Comparison of ENCODE assay signal across 12 cellular contexts in the genomic region with DNA sequence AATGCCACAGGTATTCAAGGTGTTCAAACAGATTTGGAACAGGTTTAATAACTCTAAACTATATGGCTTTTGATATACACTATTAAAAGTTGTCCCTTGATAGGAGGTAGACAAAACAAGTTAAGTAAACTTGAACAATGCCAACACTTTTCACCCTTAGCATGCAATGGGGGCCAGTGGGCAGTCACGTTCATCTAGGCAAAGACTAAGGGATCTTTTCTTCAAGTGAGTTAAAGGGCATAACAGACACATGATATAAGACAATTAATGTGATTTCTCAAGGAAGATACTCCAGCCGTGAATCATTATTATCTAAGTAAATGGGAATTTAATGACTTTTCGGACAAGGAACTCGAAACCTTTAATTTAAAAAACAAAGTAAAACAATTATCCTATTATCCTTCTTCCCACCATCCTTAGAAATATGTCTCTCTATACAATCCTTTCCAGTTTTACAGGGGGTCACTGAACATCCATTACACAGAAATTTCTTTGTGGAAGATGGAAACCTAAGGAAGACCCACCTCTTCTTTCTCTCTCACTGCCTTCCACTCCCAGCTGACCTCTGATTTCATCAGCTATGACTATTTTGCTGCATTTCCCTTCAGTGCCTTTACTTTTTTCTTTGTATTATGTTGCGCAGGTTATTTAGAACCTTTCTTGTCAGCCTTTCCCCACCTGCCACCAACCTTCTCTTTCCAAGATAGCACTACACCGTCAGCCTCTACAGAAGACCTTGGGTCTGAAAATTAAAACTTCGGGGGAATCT. TPM values are rescaled to one million over a fixed set of nuclear protein-coding genes. Genes with fewer than 3 reads are reported as not detected.
DNase-seq lines count a peak whose midpoint lies in the region; ATAC-seq and TF ChIP-seq lines count a peak whose summit lies in the region.
"Had no signal": no experiment of that assay in that cellular context is flagged by ENCODE, and none has a peak within 500 bp of the region (broad histone marks: within the 10 kb centered on the region; RNA-seq: fewer than 3 reads in every experiment).

No MANE protein-coding gene starts in this region.

- H3K9me3 ChIP-seq in lower lobe of right lung (no peaks in the 10 kb centered on the region), psoas muscle (no peaks in the 10 kb centered on the region)

- DNase-seq in activated naive CD8-positive, alpha-beta T cell treated with anti-CD3 and anti-CD28 coated beads, Interleukin-2, amount 50 U/mL, for 24 hours: no peak
- DNase-seq in activated naive CD8-positive, alpha-beta T cell treated with anti-CD3 and anti-CD28 coated beads for 36 hours: no peak
- no peak for DNase-seq in choroid plexus epithelial cell (ENCODE audit: low read depth)
- DNase-seq in lower lobe of right lung: no peak
- DNase-seq in CD1c-positive myeloid dendritic cell (ENCODE audit: extremely low spot score): no peak
- no peak for DNase-seq in psoas muscle
- no peak for DNase-seq in DMS 273 (lab: John Stamatoyannopoulos, UW; ENCODE audit: unreplicated experiment)
- no peak for DNase-seq in NCI-H774 (lab: John Stamatoyannopoulos, UW)
- DNase-seq: activated CD4-positive, CD25-positive, alpha-beta regulatory T cell treated with anti-CD3 and anti-CD28 coated beads, Interleukin-2, amount 50 U/mL, for 72 hours; hippocampal formation; NCI-H2107 had no signal

- H3K4me3 ChIP-seq in choroid plexus epithelial cell (ENCODE audit: low read depth, low read length): peak overlapping the region; percentile 12
- peak overlapping the region; percentile 66 for H3K4me3 ChIP-seq in lower lobe of right lung
- H3K4me3 ChIP-seq in psoas muscle: no peak overlapping the region
- H3K4me3 ChIP-seq: GM12878 had no signal

- H3K36me3 Mint-ChIP-seq in activated naive CD8-positive, alpha-beta T cell treated with anti-CD3 and anti-CD28 coated beads, Interleukin-2, amount 50 U/mL, for 24 hours (ENCODE audit: low read depth): no peaks in the 10 kb centered on the region
- no peaks in the 10 kb centered on the region for H3K36me3 Mint-ChIP-seq in activated naive CD8-positive, alpha-beta T cell treated with anti-CD3 and anti-CD28 coated beads for 36 hours

- H3K4me1 ChIP-seq in lower lobe of right lung (peaks cover 22% of the 10 kb centered on the region), psoas muscle (no peaks in the 10 kb centered on the region)

- H3K27ac ChIP-seq in lower lobe of right lung (no peak overlapping the region), psoas muscle (no peak overlapping the region)

- H3K27ac Mint-ChIP-seq in activated naive CD8-positive, alpha-beta T cell treated with anti-CD3 and anti-CD28 coated beads, Interleukin-2, amount 50 U/mL, for 24 hours: no peak overlapping the region
- H3K27ac Mint-ChIP-seq in activated naive CD8-positive, alpha-beta T cell treated with anti-CD3 and anti-CD28 coated beads for 36 hours: no peak overlapping the region

- peaks cover 39% of the 10 kb centered on the region for H3K27me3 Mint-ChIP-seq in activated naive CD8-positive, alpha-beta T cell treated with anti-CD3 and anti-CD28 coated beads, Interleukin-2, amount 50 U/mL, for 24 hours
- H3K27me3 Mint-ChIP-seq in activated naive CD8-positive, alpha-beta T cell treated with anti-CD3 and anti-CD28 coated beads for 36 hours: peaks cover 41% of the 10 kb centered on the region

- TF ChIP-seq CTCF in choroid plexus epithelial cell (conservative IDR thresholded peaks at IDR 0.05; ENCODE audit: low read depth, low read length): no peak
- no peak for TF ChIP-seq CTCF in lower lobe of right lung (IDR thresholded peaks at IDR 0.05)
- TF ChIP-seq CTCF in psoas muscle (IDR thresholded peaks at IDR 0.05): no peak

- H3K36me3 ChIP-seq in lower lobe of right lung (no peaks in the 10 kb centered on the region), psoas muscle (ENCODE audit: insufficient read depth in 1 of 2, low read depth in 1 of 2) (no peaks in the 10 kb centered on the region)

- intact Hi-C loops in lower lobe of right lung (cut with DNase I) (loop anchor here (10.0 kb wide), 1 partner anchor 356 kb away; no protein-coding TSS in a partner anchor), psoas muscle (cut with DNase I) (loop anchor here (5.0 kb wide), 4 partner anchors 93 to 358 kb away; no protein-coding TSS in a partner anchor)

- H3K4me3 Mint-ChIP-seq in activated naive CD8-positive, alpha-beta T cell treated with anti-CD3 and anti-CD28 coated beads, Interleukin-2, amount 50 U/mL, for 24 hours: peak overlapping the region; percentile 5
- no peak overlapping the region for H3K4me3 Mint-ChIP-seq in activated naive CD8-positive, alpha-beta T cell treated with anti-CD3 and anti-CD28 coated beads for 36 hours

- H3K4me1 Mint-ChIP-seq in activated naive CD8-positive, alpha-beta T cell treated with anti-CD3 and anti-CD28 coated beads, Interleukin-2, amount 50 U/mL, for 24 hours: peaks cover 35% of the 10 kb centered on the region
- peaks cover 26% of the 10 kb centered on the region for H3K4me1 Mint-ChIP-seq in activated naive CD8-positive, alpha-beta T cell treated with anti-CD3 and anti-CD28 coated beads for 36 hours

- 91% methylated on average over 7 of the region's 7 CpGs for WGBS in psoas muscle, 3 donors

- no peaks in the 10 kb centered on the region for H3K9me3 Mint-ChIP-seq in activated naive CD8-positive, alpha-beta T cell treated with anti-CD3 and anti-CD28 coated beads, Interleukin-2, amount 50 U/mL, for 24 hours
- H3K9me3 Mint-ChIP-seq in activated naive CD8-positive, alpha-beta T cell treated with anti-CD3 and anti-CD28 coated beads for 36 hours: no peaks in the 10 kb centered on the region

- ATAC-seq in activated naive CD8-positive, alpha-beta T cell treated with anti-CD3 and anti-CD28 coated beads, Interleukin-2, amount 50 U/mL, for 24 hours: no peak
- ATAC-seq in lower lobe of right lung (no peak), psoas muscle (no peak)
- ATAC-seq: GM12878 had no signal

- H3K27me3 ChIP-seq in lower lobe of right lung (ENCODE audit: low read depth): no peaks in the 10 kb centered on the region
- H3K27me3 ChIP-seq in psoas muscle (ENCODE audit: insufficient read depth in 3 of 3, low read length in 2 of 3): no peaks in the 10 kb centered on the region

RNA-seq across cellular contexts. Expression of gene CLDN1, which starts 1.5 kb away (rescaled TPM):
- under 1 TPM; 0.08 to 0.10 TPM for total RNA-seq in activated naive CD8-positive, alpha-beta T cell treated with anti-CD3 and anti-CD28 coated beads for 36 hours
- total RNA-seq in lower lobe of right lung: 5.2 TPM
- total RNA-seq in psoas muscle: under 1 TPM in 3 of 4 donors, not detected in 1; 0.25 to 0.62 (median 0.39) TPM
- under 1 TPM; 0.30 to 0.51 (median 0.35) TPM for polyA plus RNA-seq in psoas muscle
